Comparison of ENCODE assay signal across 1 cellular context in the genomic region with DNA sequence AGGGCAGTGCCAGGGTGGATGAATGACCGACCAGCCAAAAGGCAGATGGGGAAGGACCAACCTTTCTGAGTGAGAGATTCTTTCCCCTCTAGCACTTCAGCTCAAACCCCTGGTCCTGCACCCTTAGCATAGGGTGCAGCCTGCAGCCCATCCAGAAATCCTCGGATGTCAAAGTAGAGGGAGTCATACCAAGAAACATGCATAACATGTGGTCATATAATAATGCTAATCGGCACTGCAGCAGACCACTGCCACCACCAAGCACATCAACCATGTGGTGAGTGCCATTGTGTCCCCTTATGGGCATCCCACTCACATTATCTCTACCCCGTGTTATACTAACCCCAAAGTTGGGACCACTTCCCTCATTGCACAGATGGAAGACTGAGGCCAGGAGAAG.
TF ChIP-seq lines count a peak whose summit lies in the region.

No MANE protein-coding gene starts in this region.

TF ChIP-seq in H1, 55 proteins besides CTCF, POLR2A, EP300 and RAD21 (continued from another document):
- no peak for TF ChIP-seq SIX5 (IDR thresholded peaks at IDR 0.05; ENCODE audit: low read depth, low read length)
- TF ChIP-seq SP1 (IDR thresholded peaks at IDR 0.05; ENCODE audit: low read depth, low read length) = no peak
